In genomic region chr14:101833045-101833444, GRCh38 we compare ENCODE assay signal across 26 cellular contexts.
DNase-seq lines count a peak whose midpoint lies in the region; ATAC-seq and TF ChIP-seq lines count a peak whose summit lies in the region.
"Had no signal": no experiment of that assay in that cellular context is flagged by ENCODE, and none has a peak within 500 bp of the region (broad histone marks: within the 10 kb centered on the region; RNA-seq: fewer than 3 reads in every experiment).

No MANE protein-coding gene starts in this region.

- H3K9me3 Mint-ChIP-seq in activated naive CD4-positive, alpha-beta T cell treated with anti-CD3 and anti-CD28 coated beads, Interleukin-2, amount 50 U/mL, for 24 hours = no peaks in the 10 kb centered on the region
- no peaks in the 10 kb centered on the region for H3K9me3 Mint-ChIP-seq in immature natural killer cell
- H3K9me3 Mint-ChIP-seq in mesothelial cell of epicardium = no peaks in the 10 kb centered on the region
- H3K9me3 Mint-ChIP-seq: H9, naive B cell had no signal

- no peaks in the 10 kb centered on the region for H3K9me3 ChIP-seq in T-helper 17 cell (ENCODE audit: control insufficient read depth, low read length, poor library complexity, severe bottlenecking)
- H3K9me3 ChIP-seq in testis = no peaks in the 10 kb centered on the region
- H3K9me3 ChIP-seq in breast epithelium = no peaks in the 10 kb centered on the region
- H3K9me3 ChIP-seq: suprapubic skin had no signal

- H3K36me3 ChIP-seq in testis (ENCODE audit: low read depth, missing control alignments) = no peaks in the 10 kb centered on the region
- no peaks in the 10 kb centered on the region for H3K36me3 ChIP-seq in breast epithelium
- H3K36me3 ChIP-seq: cardiac muscle cell had no signal

- intact Hi-C loops in testis (cut with DNase I; ENCODE audit: low total_unique reads) (no loop called here), breast epithelium (cut with DNase I; ENCODE audit: low total_unique reads) (no loop called here)

- H3K4me3 ChIP-seq in testis = no peak overlapping the region
- H3K4me3 ChIP-seq in breast epithelium = no peak overlapping the region
- H3K4me3 ChIP-seq: cardiac muscle cell, PC-9, suprapubic skin had no signal

- TF ChIP-seq POLR2A in testis (IDR thresholded peaks at IDR 0.05) = no peak
- TF ChIP-seq POLR2A in breast epithelium (IDR thresholded peaks at IDR 0.05) = no peak

- peaks cover 10% of the 10 kb centered on the region for H3K36me3 Mint-ChIP-seq in activated naive CD4-positive, alpha-beta T cell treated with anti-CD3 and anti-CD28 coated beads, Interleukin-2, amount 50 U/mL, for 24 hours
- H3K36me3 Mint-ChIP-seq in T-helper 17 cell (ENCODE audit: low read depth) (peaks cover 2% of the 10 kb centered on the region), immature natural killer cell (peaks cover 3 to 37% (median 19%) of the 10 kb centered on the region in 3 donors), mesothelial cell of epicardium (peaks cover 6% of the 10 kb centered on the region)
- H3K36me3 Mint-ChIP-seq: naive B cell had no signal

- H3K27ac ChIP-seq in testis = peak overlapping the region in 1 of 2 donors; percentile 60
- H3K27ac ChIP-seq in breast epithelium = no peak overlapping the region
- H3K27ac ChIP-seq: cardiac muscle cell, epithelial cell of prostate, PC-9, suprapubic skin had no signal

- peaks cover 61% of the 10 kb centered on the region for H3K4me1 ChIP-seq in testis
- H3K4me1 ChIP-seq in breast epithelium = peaks cover 0 to 8% of the 10 kb centered on the region in 2 donors

- DNase-seq in activated naive CD4-positive, alpha-beta T cell (lab: John Stamatoyannopoulos, UW) = no peak
- no peak for DNase-seq in T-helper 17 cell
- DNase-seq in immature natural killer cell = no peak
- DNase-seq in testis = peak; percentile 63
- DNase-seq in breast epithelium (ENCODE audit: low spot score in 2 of 2) = no peak
- no peak for DNase-seq in mesothelial cell of epicardium (ENCODE audit: low spot score in 2 of 2, unreplicated experiment in 2 of 2)
- DNase-seq: activated CD4-positive, alpha-beta T cell treated with anti-CD3 and anti-CD28 coated beads, Interleukin-2, amount 50 U/mL, for 1 hour; amniotic stem cell; DMS53; GF-D8; H9; head of caudate nucleus; IMR-90; left cardiac atrium; mesendoderm; naive B cell; NCI-H2081 treated with DMSO at 0.1 percent for 48 hours; NCI-H446; PC-9; SHP77 treated with DMSO at 0.1 percent for 48 hours; stimulated activated CD8-positive, alpha-beta memory T cell treated with anti-CD3 and anti-CD28 coated beads, Interleukin-4, amount 100 ng/mL, for 48 hours had no signal

- H3K27ac Mint-ChIP-seq in activated naive CD4-positive, alpha-beta T cell treated with anti-CD3 and anti-CD28 coated beads, Interleukin-2, amount 50 U/mL, for 24 hours = peak overlapping the region; percentile 80
- H3K27ac Mint-ChIP-seq in T-helper 17 cell (peak overlapping the region; percentile 98), immature natural killer cell (peak overlapping the region; percentile 55 to 89 (median 85)), mesothelial cell of epicardium (no peak overlapping the region)

- TF ChIP-seq CTCF in testis (IDR thresholded peaks at IDR 0.05) = no peak
- TF ChIP-seq CTCF in breast epithelium (IDR thresholded peaks at IDR 0.05) = no peak
- TF ChIP-seq CTCF in mesothelial cell of epicardium (IDR thresholded peaks at IDR 0.05; ENCODE audit: unreplicated experiment) = no peak

- H3K27me3 Mint-ChIP-seq in activated naive CD4-positive, alpha-beta T cell treated with anti-CD3 and anti-CD28 coated beads, Interleukin-2, amount 50 U/mL, for 24 hours = no peaks in the 10 kb centered on the region
- H3K27me3 Mint-ChIP-seq in T-helper 17 cell (no peaks in the 10 kb centered on the region), immature natural killer cell (ENCODE audit: low read depth in 3 of 3) (peaks cover 4 to 16% (median 14%) of the 10 kb centered on the region in 3 donors), mesothelial cell of epicardium (ENCODE audit: low read depth) (no peaks in the 10 kb centered on the region)
- H3K27me3 Mint-ChIP-seq: naive B cell had no signal

- H3K4me1 Mint-ChIP-seq in activated naive CD4-positive, alpha-beta T cell treated with anti-CD3 and anti-CD28 coated beads, Interleukin-2, amount 50 U/mL, for 24 hours = peaks cover 93% of the 10 kb centered on the region
- peaks cover 65% of the 10 kb centered on the region for H3K4me1 Mint-ChIP-seq in T-helper 17 cell
- peaks cover 86 to 99% of the 10 kb centered on the region in 2 donors for H3K4me1 Mint-ChIP-seq in immature natural killer cell
- peaks cover 2% of the 10 kb centered on the region for H3K4me1 Mint-ChIP-seq in mesothelial cell of epicardium

- H3K4me3 Mint-ChIP-seq in activated naive CD4-positive, alpha-beta T cell treated with anti-CD3 and anti-CD28 coated beads, Interleukin-2, amount 50 U/mL, for 24 hours = no peak overlapping the region
- H3K4me3 Mint-ChIP-seq in T-helper 17 cell (peak overlapping the region; percentile 25), immature natural killer cell (peak overlapping the region in 2 of 5 donors; percentile 8 to 26), mesothelial cell of epicardium (no peak overlapping the region)
- H3K4me3 Mint-ChIP-seq: H9 had no signal

- 67 to 73% methylated on average over 10 to 11 of the region's 11 CpGs for WGBS in testis, 2 donors

- no peak for ATAC-seq in T-helper 17 cell
- no peak for ATAC-seq in HG03521 (IDR thresholded peaks at IDR 0.05; ENCODE audit: unreplicated experiment)
- ATAC-seq: left cardiac atrium had no signal

- H3K27me3 ChIP-seq in testis (no peaks in the 10 kb centered on the region), breast epithelium (no peaks in the 10 kb centered on the region)
- H3K27me3 ChIP-seq: cardiac muscle cell, suprapubic skin had no signal
